ENCODE assay signal across 8 cellular contexts in genomic region chr20:62861732-62862336, GRCh38. TPM values are rescaled to one million over a fixed set of nuclear protein-coding genes. Genes with fewer than 3 reads are reported as not detected.
A peak's percentile ranks its signal among the peaks of the same experiment; 100 is the strongest.
DNase-seq lines count a peak whose midpoint lies in the region; ATAC-seq, FAIRE-seq and TF ChIP-seq lines count a peak whose summit lies in the region.

TCFL5 (minus strand) TSS chr20:62861822; CDS start chr20:62861670, 152 bp downstream.

- H3K9ac ChIP-seq in GM23248: peak within 1 kb of the TSS; percentile 67

- H3K4me3 ChIP-seq in GM23248: peak within 1 kb of the TSS; percentile 70
- peak within 1 kb of the TSS in 3 of 4 donors; percentile 18 to 51 (median 38) for H3K4me3 ChIP-seq in pancreas
- H3K4me3 ChIP-seq in thymus (ENCODE audit: low read length): peak within 1 kb of the TSS; percentile 78

- H3K27me3 ChIP-seq in GM23248 (replicated peaks; ENCODE audit: insufficient read depth) (no peaks in the 10 kb centered on the region), pancreas (no peaks in the 10 kb centered on the region), thymus (ENCODE audit: control insufficient read depth, insufficient read depth) (no peaks in the 10 kb centered on the region)

- no peak for TF ChIP-seq CTCF in pancreas (IDR thresholded peaks at IDR 0.05)

- intact Hi-C loops in head of caudate nucleus (cut with DNase I) (no loop called here), pancreas (cut with DNase I) (no loop called here)

- peak within 1 kb of the TSS; percentile 73 for H2AFZ ChIP-seq in GM23248

- H3K79me2 ChIP-seq in GM23248 (ENCODE audit: insufficient read depth): peaks cover 37% of the 10 kb centered on the region

- H3K9me3 ChIP-seq in GM23248 (ENCODE audit: low read depth) (no peaks in the 10 kb centered on the region), pancreas (no peaks in the 10 kb centered on the region), thymus (ENCODE audit: control insufficient read depth) (no peaks in the 10 kb centered on the region)

- H3K27ac ChIP-seq in GM23248 (peak within 1 kb of the TSS; percentile 35), pancreas (peak within 1 kb of the TSS in 1 of 4 donors; percentile 48), thymus (ENCODE audit: low read depth) (peak within 1 kb of the TSS; percentile 79)

- H3K36me3 Mint-ChIP-seq in activated naive CD4-positive, alpha-beta T cell treated with anti-CD3 and anti-CD28 coated beads, Interleukin-2, amount 50 U/mL, for 24 hours: peaks cover 10% of the 10 kb centered on the region

- no peaks in the 10 kb centered on the region for H3F3A ChIP-seq in GM23248 (ENCODE audit: insufficient read depth)

- peak within 1 kb of the TSS; percentile 76 for H3K4me3 Mint-ChIP-seq in activated naive CD4-positive, alpha-beta T cell treated with anti-CD3 and anti-CD28 coated beads, Interleukin-2, amount 50 U/mL, for 24 hours

- no peaks in the 10 kb centered on the region for H3K27me3 Mint-ChIP-seq in activated naive CD4-positive, alpha-beta T cell treated with anti-CD3 and anti-CD28 coated beads, Interleukin-2, amount 50 U/mL, for 24 hours

- H3K36me3 ChIP-seq in GM23248 (ENCODE audit: low read depth) (peaks cover 8% of the 10 kb centered on the region; the same call in 1 of the 2 replicates), pancreas (peaks cover 0 to 5% (median 0%) of the 10 kb centered on the region in 3 donors), thymus (ENCODE audit: control insufficient read depth, insufficient read depth) (peaks cover 10% of the 10 kb centered on the region)

- no peaks in the 10 kb centered on the region for H3K9me3 Mint-ChIP-seq in activated naive CD4-positive, alpha-beta T cell treated with anti-CD3 and anti-CD28 coated beads, Interleukin-2, amount 50 U/mL, for 24 hours

- H3K4me1 ChIP-seq in GM23248 (ENCODE audit: insufficient read depth): no peaks in the 10 kb centered on the region
- H3K4me1 ChIP-seq in pancreas: peaks cover 8 to 10% (median 8%) of the 10 kb centered on the region in 3 donors
- peaks cover 13% of the 10 kb centered on the region for H3K4me1 ChIP-seq in thymus (ENCODE audit: control insufficient read depth, insufficient read depth, low read length)

- H3K4me1 Mint-ChIP-seq in activated naive CD4-positive, alpha-beta T cell treated with anti-CD3 and anti-CD28 coated beads, Interleukin-2, amount 50 U/mL, for 24 hours: peaks cover 31% of the 10 kb centered on the region

- peak; percentile 85 for ATAC-seq in SK-N-SH treated with all-trans-retinoic acid at 6 μM for 48 hours
- peak; percentile 96 to 99 (median 98) for ATAC-seq in pancreas

- peak within 1 kb of the TSS; percentile 68 for H3K27ac Mint-ChIP-seq in activated naive CD4-positive, alpha-beta T cell treated with anti-CD3 and anti-CD28 coated beads, Interleukin-2, amount 50 U/mL, for 24 hours

- FAIRE-seq in pancreas (lab: Jason Lieb, UNC): no peak

- H3K4me2 ChIP-seq in GM23248 (ENCODE audit: unreplicated experiment): peak within 1 kb of the TSS; percentile 61

- DNase-seq in DMS53 (lab: John Stamatoyannopoulos, UW): peak; percentile 94
- peak; percentile 92 for DNase-seq in GM23248
- DNase-seq in LoVo (ENCODE audit: low spot score): peak; percentile 89
- peak; percentile 71 to 98 (median 93) for DNase-seq in head of caudate nucleus
- peak; percentile 77 to 100 (median 94) for DNase-seq in pancreas

- H4K20me1 ChIP-seq in GM23248 (ENCODE audit: insufficient read depth): no peaks in the 10 kb centered on the region

- 9 to 22% methylated on average over 26 to 69 of the region's 69 CpGs for WGBS in GM23248 (ENCODE audit: low coverage in 1 of 2, low lambda C conversion rate in 2 of 2, missing lambda C conversion rate in 2 of 2), 2 experiments
- WGBS in pancreas, 2 donors: 9 to 14% methylated on average over 42 to 69 of the region's 69 CpGs
- WGBS in thymus: 12% methylated on average over 62 of the region's 69 CpGs

- in situ Hi-C loops in GM23248 (cut with MboI): no loop called here

- no peaks in the 10 kb centered on the region for H3K9me2 ChIP-seq in GM23248 (ENCODE audit: insufficient read depth)

TF ChIP-seq in SK-N-SH treated with all-trans-retinoic acid at 6 μM for 48 hours, 23 proteins besides CTCF, POLR2A, EP300 and RAD21:
- no peak for TF ChIP-seq PPARA (CRISPR knock-in tag; IDR thresholded peaks at IDR 0.05; ENCODE audit: borderline replicate concordance)
- no peak for TF ChIP-seq GLIS3 (CRISPR knock-in tag; IDR thresholded peaks at IDR 0.05)
- TF ChIP-seq SNAI2 (CRISPR knock-in tag; IDR thresholded peaks at IDR 0.05): no peak
- no peak for TF ChIP-seq CSDC2 (CRISPR knock-in tag; IDR thresholded peaks at IDR 0.05)
- no peak for TF ChIP-seq TSHZ2 (CRISPR knock-in tag; IDR thresholded peaks at IDR 0.05)
- TF ChIP-seq TOX (CRISPR knock-in tag; IDR thresholded peaks at IDR 0.05; ENCODE audit: borderline replicate concordance): no peak
- TF ChIP-seq, protein P1, sequence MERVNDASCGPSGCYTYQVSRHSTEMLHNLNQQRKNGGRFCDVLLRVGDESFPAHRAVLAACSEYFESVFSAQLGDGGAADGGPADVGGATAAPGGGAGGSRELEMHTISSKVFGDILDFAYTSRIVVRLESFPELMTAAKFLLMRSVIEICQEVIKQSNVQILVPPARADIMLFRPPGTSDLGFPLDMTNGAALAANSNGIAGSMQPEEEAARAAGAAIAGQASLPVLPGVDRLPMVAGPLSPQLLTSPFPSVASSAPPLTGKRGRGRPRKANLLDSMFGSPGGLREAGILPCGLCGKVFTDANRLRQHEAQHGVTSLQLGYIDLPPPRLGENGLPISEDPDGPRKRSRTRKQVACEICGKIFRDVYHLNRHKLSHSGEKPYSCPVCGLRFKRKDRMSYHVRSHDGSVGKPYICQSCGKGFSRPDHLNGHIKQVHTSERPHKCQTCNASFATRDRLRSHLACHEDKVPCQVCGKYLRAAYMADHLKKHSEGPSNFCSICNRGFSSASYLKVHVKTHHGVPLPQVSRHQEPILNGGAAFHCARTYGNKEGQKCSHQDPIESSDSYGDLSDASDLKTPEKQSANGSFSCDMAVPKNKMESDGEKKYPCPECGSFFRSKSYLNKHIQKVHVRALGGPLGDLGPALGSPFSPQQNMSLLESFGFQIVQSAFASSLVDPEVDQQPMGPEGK (CRISPR knock-in tag; IDR thresholded peaks at IDR 0.05; ENCODE audit: borderline replicate concordance): no peak
- no peak for TF ChIP-seq ZNF8 (CRISPR knock-in tag; IDR thresholded peaks at IDR 0.05)
- no peak for TF ChIP-seq BACH2 (CRISPR knock-in tag; IDR thresholded peaks at IDR 0.05; ENCODE audit: borderline replicate concordance)
- no peak for TF ChIP-seq CREB5 (CRISPR knock-in tag; IDR thresholded peaks at IDR 0.05; ENCODE audit: low read depth)

RNA-seq across cellular contexts. Expression of gene TCFL5, which starts in this region (rescaled TPM):
- total RNA-seq in GM23248 (2014; rRNA removed; shearing (Covaris generic)): 17.5 and 18.5 TPM in 2 replicates
- polyA plus RNA-seq in GM23248 (2016; fragmentation: Nextera tagmentation; extraction: Ambion mirVana): 1.2 and 1.7 TPM in 2 replicates
- 1 to 10 TPM; 3.5 to 4.9 (median 4.0) TPM for total RNA-seq in pancreas
- polyA plus RNA-seq in pancreas: 1 to 10 TPM; 2.5 to 4.9 TPM
- polyA plus RNA-seq in thymus: 10.9 TPM
